1 cellular context compared by ENCODE assay signal in genomic region chr1:6292134-6292533, GRCh38.
TF ChIP-seq lines count a peak whose summit lies in the region.

No MANE protein-coding gene starts in this region.

TF ChIP-seq in IMR-90, 13 proteins besides CTCF, POLR2A, EP300 and RAD21 (continued from another document):
- TF ChIP-seq ELK1 (IDR thresholded peaks at IDR 0.05; ENCODE audit: borderline replicate concordance, low read depth, low read length): no peak
- TF ChIP-seq NFE2L2 (IDR thresholded peaks at IDR 0.05; ENCODE audit: low read depth, low read length): no peak
- TF ChIP-seq USF2 (IDR thresholded peaks at IDR 0.05; ENCODE audit: low read depth, low read length): no peak
